15 cellular contexts compared by ENCODE assay signal in the genomic region with DNA sequence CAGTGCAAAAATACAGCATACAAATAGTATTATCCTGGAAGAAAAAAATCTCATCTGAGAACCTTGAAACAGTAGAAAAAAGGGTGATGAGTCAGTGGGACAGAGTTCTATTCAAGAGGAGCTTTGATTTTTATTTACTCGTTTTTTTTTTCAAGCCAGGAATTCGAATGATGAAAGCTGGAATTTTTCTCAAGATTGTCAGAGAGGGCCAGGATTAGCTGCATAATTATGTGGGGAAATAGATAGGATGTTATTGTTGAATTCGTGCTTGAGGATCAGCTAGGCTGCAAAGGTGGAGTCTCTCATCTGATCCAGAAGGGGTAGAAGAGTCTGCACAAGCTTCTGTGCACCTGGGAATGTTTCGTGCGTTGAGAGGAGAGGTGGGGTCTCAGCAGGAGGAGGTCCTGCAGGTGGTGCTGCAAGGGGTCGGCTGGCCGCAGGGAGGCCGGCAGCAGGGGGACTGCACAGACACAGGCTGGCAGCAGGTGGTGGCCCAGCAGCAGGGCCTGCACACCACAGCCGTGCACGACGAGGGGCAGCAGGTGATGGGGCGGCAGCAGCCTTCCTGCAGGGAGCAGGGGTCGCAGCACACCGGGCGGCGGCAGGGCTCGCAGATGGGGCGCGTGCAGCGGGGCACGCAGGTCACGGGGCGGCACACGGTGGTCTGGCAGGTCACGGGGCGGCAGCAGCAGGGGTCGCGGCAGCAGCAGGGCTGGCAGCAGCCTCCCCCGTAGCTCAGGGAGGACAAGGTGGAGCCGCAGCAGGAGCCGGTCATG. TPM values are rescaled to one million over a fixed set of nuclear protein-coding genes. Genes with fewer than 3 reads are reported as not detected.
DNase-seq lines count a peak whose midpoint lies in the region; ATAC-seq, FAIRE-seq and TF ChIP-seq lines count a peak whose summit lies in the region.
"Not testable (repeated sequence)": the region's sequence is repeated elsewhere in the genome, so short reads cannot be mapped to it uniquely, and the experiment has no call there.
"Had no signal": no experiment of that assay in that cellular context is flagged by ENCODE, and none has a peak within 500 bp of the region (broad histone marks: within the 10 kb centered on the region; RNA-seq: fewer than 3 reads in every experiment).

No MANE protein-coding gene starts in this region.

- H3K79me2 ChIP-seq in GM23338 (replicated peaks; ENCODE audit: insufficient read depth); mesendoderm (ENCODE audit: control insufficient read depth, insufficient read depth, low read length): not testable (repeated sequence)

- not testable (repeated sequence) for H4K5ac ChIP-seq in mesendoderm (ENCODE audit: low read length)

- H3K36me3 ChIP-seq in GM23338 (ENCODE audit: insufficient read depth); SK-N-MC (ENCODE audit: insufficient read depth, low read length); bronchial epithelial cell (ENCODE audit: control insufficient read depth, insufficient read depth, low read length); mesendoderm (ENCODE audit: control insufficient read depth, insufficient read depth, low read length); upper lobe of right lung: not testable (repeated sequence)

- H3K4me2 ChIP-seq in GM23338; mesendoderm (ENCODE audit: low read length): not testable (repeated sequence)

- peak; percentile 64 for DNase-seq in AG09319 (ENCODE audit: extremely low read depth, low read depth)
- DNase-seq in GM23338 (ENCODE audit: low spot score), result peak; percentile 12
- peak; percentile 93 for DNase-seq in LHCN-M2 (ENCODE audit: low read depth)
- DNase-seq in SK-N-MC (ENCODE audit: low read depth, low spot score); upper lobe of right lung: not testable (repeated sequence)
- peak; percentile 61 for DNase-seq in bronchial epithelial cell (ENCODE audit: low read depth)
- peak; percentile 88 for DNase-seq in fibroblast of villous mesenchyme (ENCODE audit: low read depth)
- peak; percentile 34 for DNase-seq in mesendoderm

- H3K4ac ChIP-seq in mesendoderm (ENCODE audit: low read depth, low read length), result not testable (repeated sequence)

- H3K27ac ChIP-seq in GM23338 (ENCODE audit: low read depth); SK-N-MC; mesendoderm (ENCODE audit: low read depth, low read length); upper lobe of right lung: not testable (repeated sequence)

- H2BK120ac ChIP-seq in mesendoderm (ENCODE audit: low read depth, low read length), result not testable (repeated sequence)

- H3K4me3 ChIP-seq in GM23338; SK-N-MC; bronchial epithelial cell (ENCODE audit: low read depth, low read length); fibroblast of villous mesenchyme (ENCODE audit: low read depth, low read length); mesendoderm (ENCODE audit: low read length); upper lobe of right lung: not testable (repeated sequence)

- 0 out of 2 replicates have a peak overlapping the region, but pooled peaks have one; percentile 69 for H2AFZ ChIP-seq in GM23338

- H3K4me1 Mint-ChIP-seq in GM23338, result not testable (repeated sequence)

- H4K20me1 ChIP-seq in GM23338 (replicated peaks; ENCODE audit: insufficient read depth), result not testable (repeated sequence)

- intact Hi-C loops in upper lobe of right lung (cut with DNase I), result not testable (repeated sequence)

- not testable (repeated sequence) for H3K56ac ChIP-seq in mesendoderm (ENCODE audit: low read length)

- ATAC-seq in GM23338 (peak; percentile 69), upper lobe of right lung (peak; percentile 47)

- not testable (repeated sequence) for TF ChIP-seq CTCF in AG09319 (IDR thresholded peaks at IDR 0.05; ENCODE audit: low read depth, low read length); bronchial epithelial cell (IDR thresholded peaks at IDR 0.05; ENCODE audit: insufficient read depth, low read length, severe bottlenecking); fibroblast of villous mesenchyme (IDR thresholded peaks at IDR 0.05; ENCODE audit: insufficient read depth, low read depth, low read length); upper lobe of right lung (IDR thresholded peaks at IDR 0.05)
- TF ChIP-seq CTCF in GM23338 (conservative IDR thresholded peaks at IDR 0.05; ENCODE audit: low read depth in 2 of 2), result 0 out of 4 replicates have a peak, but pooled peaks of 1 of the 2 experiments have one; percentile 4

- FAIRE-seq in bronchial epithelial cell (lab: Jason Lieb, UNC), result not testable (repeated sequence)

- H2AK5ac ChIP-seq in mesendoderm (ENCODE audit: low read length), result not testable (repeated sequence)

- H3K9me3 ChIP-seq in SK-N-MC (ENCODE audit: low read depth, low read length); upper lobe of right lung: not testable (repeated sequence)

- H3K18ac ChIP-seq in mesendoderm (ENCODE audit: low read length), result not testable (repeated sequence)

- H3K9me2 ChIP-seq in GM23338 (ENCODE audit: insufficient read depth), result not testable (repeated sequence)

- not testable (repeated sequence) for H3K23ac ChIP-seq in mesendoderm (ENCODE audit: low read length)

- H3K4me1 ChIP-seq in GM23338 (ENCODE audit: insufficient read depth); mesendoderm (ENCODE audit: control insufficient read depth, low read depth, low read length); upper lobe of right lung: not testable (repeated sequence)

- no CpG with 5 or more reads among the region's 31 CpGs for WGBS in mesendoderm (ENCODE audit: extremely low coverage, insufficient coverage, low lambda C conversion rate)

- not testable (repeated sequence) for H4K8ac ChIP-seq in mesendoderm (ENCODE audit: low read depth, low read length)

- not testable (repeated sequence) for H3K79me1 ChIP-seq in mesendoderm (ENCODE audit: low read length)

- H3K27ac Mint-ChIP-seq in GM23338, result not testable (repeated sequence)

- not testable (repeated sequence) for H3K9me3 Mint-ChIP-seq in GM23338

- not testable (repeated sequence) for H3F3A ChIP-seq in GM23338 (replicated peaks; ENCODE audit: low read depth)

- H3K9ac ChIP-seq in SK-N-MC (ENCODE audit: insufficient read length), result peak overlapping the region; percentile 25
- not testable (repeated sequence) for H3K9ac ChIP-seq in mesendoderm (ENCODE audit: low read length)

- H3K36me3 Mint-ChIP-seq in GM23338 (ENCODE audit: low read depth), result not testable (repeated sequence)

- not testable (repeated sequence) for H3K4me3 Mint-ChIP-seq in GM23338

- H2BK5ac ChIP-seq in mesendoderm (ENCODE audit: low read length), result not testable (repeated sequence)

- H3K27me3 ChIP-seq in GM23338 (ENCODE audit: insufficient read depth); bronchial epithelial cell (ENCODE audit: control insufficient read depth, insufficient read depth, low read length); mesendoderm (ENCODE audit: insufficient read depth, low read length, poor library complexity): not testable (repeated sequence)
- peaks cover 12% of the 10 kb centered on the region for H3K27me3 ChIP-seq in upper lobe of right lung

- not testable (repeated sequence) for H3K27me3 Mint-ChIP-seq in GM23338 (ENCODE audit: insufficient read depth, low read depth, poor library complexity)

- H2BK15ac ChIP-seq in mesendoderm (replicated peaks; ENCODE audit: low read depth), result not testable (repeated sequence)

RNA-seq across cellular contexts. Expression of gene KRTAP2-3, which starts 0.5 kb away (rescaled TPM):
- total RNA-seq in GM23338 (2014; rRNA removed; shearing (Covaris generic)), result not detected in 2 replicates
- polyA plus RNA-seq in GM23338 (2016; fragmentation: Nextera tagmentation; extraction: Ambion mirVana), result not detected in 2 replicates
- 0.80 and 3.4 TPM in 2 replicates for total RNA-seq in LHCN-M2 (2014; rRNA removed)
- polyA plus RNA-seq in LHCN-M2 (2012), result 22.6 TPM
- not detected in 2 replicates for total RNA-seq in bronchial epithelial cell
- total RNA-seq in fibroblast of villous mesenchyme, result 0.32 TPM in 1 of 2 replicates, not detected in the other
- 0.08 TPM for polyA plus RNA-seq in mesendoderm (2013, experiment 1 of 2)
- 0.20 TPM for polyA plus RNA-seq in mesendoderm (2013, experiment 2 of 2)
- total RNA-seq in upper lobe of right lung, result not detected
- total RNA-seq: activated T-helper 1 cell treated with anti-CD3 and anti-CD28 coated beads, Interleukin-12 subunit alpha, Interleukin-12 subunit beta, Interleukin-2, Interleukin-4 antibody, amounts not matched to agents 30 ng/mL and 10 ng/mL and 1 ng/mL, durations not matched to agents 14 hours and 24 hours and 36 hours; cardiac septum; left ventricle myocardium inferior; OCI-LY7; omental fat pad; right lobe of liver; transverse colon had no signal

RNA-seq across cellular contexts. Expression of gene KRTAP2-2, which starts 4.4 kb away (rescaled TPM):
- not detected in 2 replicates for total RNA-seq in GM23338 (2014; rRNA removed; shearing (Covaris generic))
- not detected in 2 replicates for polyA plus RNA-seq in GM23338 (2016; fragmentation: Nextera tagmentation; extraction: Ambion mirVana)
- not detected in 2 replicates for total RNA-seq in LHCN-M2 (2014; rRNA removed)
- polyA plus RNA-seq in LHCN-M2 (2012), result 0.19 TPM
- total RNA-seq in bronchial epithelial cell, result not detected in 2 replicates
- not detected in 2 replicates for total RNA-seq in fibroblast of villous mesenchyme
- polyA plus RNA-seq in mesendoderm (2013, experiment 1 of 2), result not detected
- not detected for polyA plus RNA-seq in mesendoderm (2013, experiment 2 of 2)
- not detected for total RNA-seq in upper lobe of right lung
- total RNA-seq: activated T-helper 1 cell treated with anti-CD3 and anti-CD28 coated beads, Interleukin-12 subunit alpha, Interleukin-12 subunit beta, Interleukin-2, Interleukin-4 antibody, amounts not matched to agents 30 ng/mL and 10 ng/mL and 1 ng/mL, durations not matched to agents 14 hours and 24 hours and 36 hours; cardiac septum; left ventricle myocardium inferior; OCI-LY7; omental fat pad; right lobe of liver; transverse colon had no signal

RNA-seq across cellular contexts. Expression of gene KRTAP2-4, which starts 6.2 kb away (rescaled TPM):
- not detected in 2 replicates for total RNA-seq in GM23338 (2014; rRNA removed; shearing (Covaris generic))
- polyA plus RNA-seq in GM23338 (2016; fragmentation: Nextera tagmentation; extraction: Ambion mirVana), result not detected in 2 replicates
- not detected in 2 replicates for total RNA-seq in LHCN-M2 (2014; rRNA removed)
- polyA plus RNA-seq in LHCN-M2 (2012), result not detected
- total RNA-seq in bronchial epithelial cell, result not detected in 2 replicates
- not detected in 2 replicates for total RNA-seq in fibroblast of villous mesenchyme
- polyA plus RNA-seq in mesendoderm (2013, experiment 1 of 2), result not detected
- not detected for polyA plus RNA-seq in mesendoderm (2013, experiment 2 of 2)
- total RNA-seq in upper lobe of right lung, result not detected
- total RNA-seq: activated T-helper 1 cell treated with anti-CD3 and anti-CD28 coated beads, Interleukin-12 subunit alpha, Interleukin-12 subunit beta, Interleukin-2, Interleukin-4 antibody, amounts not matched to agents 30 ng/mL and 10 ng/mL and 1 ng/mL, durations not matched to agents 14 hours and 24 hours and 36 hours; cardiac septum; left ventricle myocardium inferior; OCI-LY7; omental fat pad; right lobe of liver; transverse colon had no signal

RNA-seq across cellular contexts. Expression of gene KRTAP2-1, which starts 12.3 kb away (rescaled TPM):
- not detected in 2 replicates for total RNA-seq in GM23338 (2014; rRNA removed; shearing (Covaris generic))
- not detected in 2 replicates for polyA plus RNA-seq in GM23338 (2016; fragmentation: Nextera tagmentation; extraction: Ambion mirVana)
- total RNA-seq in LHCN-M2 (2014; rRNA removed) (not detected in 2 replicates), bronchial epithelial cell (not detected in 2 replicates), fibroblast of villous mesenchyme (not detected in 2 replicates), upper lobe of right lung (not detected)
- not detected for polyA plus RNA-seq in LHCN-M2 (2012)
- polyA plus RNA-seq in mesendoderm (2013, experiment 1 of 2), result not detected
- 0.07 TPM for polyA plus RNA-seq in mesendoderm (2013, experiment 2 of 2)
- total RNA-seq: activated T-helper 1 cell treated with anti-CD3 and anti-CD28 coated beads, Interleukin-12 subunit alpha, Interleukin-12 subunit beta, Interleukin-2, Interleukin-4 antibody, amounts not matched to agents 30 ng/mL and 10 ng/mL and 1 ng/mL, durations not matched to agents 14 hours and 24 hours and 36 hours; cardiac septum; left ventricle myocardium inferior; OCI-LY7; omental fat pad; right lobe of liver; transverse colon had no signal

RNA-seq across cellular contexts. Expression of gene KRTAP1-1, which starts 18.2 kb away (rescaled TPM):
- total RNA-seq in GM23338 (2014; rRNA removed; shearing (Covaris generic)), result not detected in 2 replicates
- polyA plus RNA-seq in GM23338 (2016; fragmentation: Nextera tagmentation; extraction: Ambion mirVana), result not detected in 2 replicates
- total RNA-seq in LHCN-M2 (2014; rRNA removed), result not detected in 2 replicates
- polyA plus RNA-seq in LHCN-M2 (2012), result 0.35 TPM
- total RNA-seq in bronchial epithelial cell, result not detected in 2 replicates
- total RNA-seq in fibroblast of villous mesenchyme, result not detected in 2 replicates
- not detected for polyA plus RNA-seq in mesendoderm (2013, experiment 1 of 2)
- not detected for polyA plus RNA-seq in mesendoderm (2013, experiment 2 of 2)
- not detected for total RNA-seq in upper lobe of right lung
- total RNA-seq: activated T-helper 1 cell treated with anti-CD3 and anti-CD28 coated beads, Interleukin-12 subunit alpha, Interleukin-12 subunit beta, Interleukin-2, Interleukin-4 antibody, amounts not matched to agents 30 ng/mL and 10 ng/mL and 1 ng/mL, durations not matched to agents 14 hours and 24 hours and 36 hours; cardiac septum; left ventricle myocardium inferior; OCI-LY7; omental fat pad; right lobe of liver; transverse colon had no signal
